1 cellular context compared by ENCODE assay signal in the genomic region with DNA sequence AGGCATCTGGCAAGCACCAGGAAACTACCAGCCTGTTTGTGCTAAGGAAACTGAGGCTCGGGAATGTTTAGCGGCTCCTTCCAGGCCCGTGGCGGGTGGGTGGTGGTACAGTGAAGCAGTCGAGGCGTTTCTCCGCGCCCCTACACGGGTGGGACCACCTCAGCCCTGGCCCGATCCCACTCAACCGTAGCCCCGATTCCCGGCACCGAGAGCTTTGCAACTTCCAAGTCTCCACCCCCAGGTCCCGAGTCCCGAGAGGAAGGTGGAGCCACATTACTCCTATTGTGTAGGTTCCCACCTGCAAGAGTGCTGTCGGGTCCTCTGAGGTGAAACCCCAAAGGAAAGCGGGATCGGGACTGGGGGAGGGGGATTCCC.
TF ChIP-seq lines count a peak whose summit lies in the region.

No MANE protein-coding gene starts in this region.

TF ChIP-seq in HepG2, 621 proteins besides CTCF, POLR2A, EP300 and RAD21 (continues in another document):
- TF ChIP-seq ZNF570 (CRISPR knock-in tag; IDR thresholded peaks at IDR 0.05; ENCODE audit: borderline replicate concordance): no peak
- TF ChIP-seq NR2F2 (IDR thresholded peaks at IDR 0.05; ENCODE audit: borderline replicate concordance, low read depth): no peak
- TF ChIP-seq ZNF7 (CRISPR knock-in tag; IDR thresholded peaks at IDR 0.05): no peak
- TF ChIP-seq NFIC (IDR thresholded peaks at IDR 0.05; ENCODE audit: low read length): 0 out of 2 replicates have a peak, but pooled peaks have one; percentile 16
- no peak for TF ChIP-seq AFF4 (CRISPR knock-in tag; IDR thresholded peaks at IDR 0.05)
- TF ChIP-seq, protein P1, sequence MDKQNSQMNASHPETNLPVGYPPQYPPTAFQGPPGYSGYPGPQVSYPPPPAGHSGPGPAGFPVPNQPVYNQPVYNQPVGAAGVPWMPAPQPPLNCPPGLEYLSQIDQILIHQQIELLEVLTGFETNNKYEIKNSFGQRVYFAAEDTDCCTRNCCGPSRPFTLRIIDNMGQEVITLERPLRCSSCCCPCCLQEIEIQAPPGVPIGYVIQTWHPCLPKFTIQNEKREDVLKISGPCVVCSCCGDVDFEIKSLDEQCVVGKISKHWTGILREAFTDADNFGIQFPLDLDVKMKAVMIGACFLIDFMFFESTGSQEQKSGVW (CRISPR knock-in tag; IDR thresholded peaks at IDR 0.05; ENCODE audit: borderline replicate concordance): no peak
- TF ChIP-seq HOXA5 (CRISPR knock-in tag; IDR thresholded peaks at IDR 0.05): 0 out of 2 replicates have a peak, but pooled peaks have one; percentile 0
- 0 out of 2 replicates have a peak, but pooled peaks have one; percentile 11 for TF ChIP-seq SALL2 (CRISPR knock-in tag; IDR thresholded peaks at IDR 0.05)
- TF ChIP-seq, protein P2, sequence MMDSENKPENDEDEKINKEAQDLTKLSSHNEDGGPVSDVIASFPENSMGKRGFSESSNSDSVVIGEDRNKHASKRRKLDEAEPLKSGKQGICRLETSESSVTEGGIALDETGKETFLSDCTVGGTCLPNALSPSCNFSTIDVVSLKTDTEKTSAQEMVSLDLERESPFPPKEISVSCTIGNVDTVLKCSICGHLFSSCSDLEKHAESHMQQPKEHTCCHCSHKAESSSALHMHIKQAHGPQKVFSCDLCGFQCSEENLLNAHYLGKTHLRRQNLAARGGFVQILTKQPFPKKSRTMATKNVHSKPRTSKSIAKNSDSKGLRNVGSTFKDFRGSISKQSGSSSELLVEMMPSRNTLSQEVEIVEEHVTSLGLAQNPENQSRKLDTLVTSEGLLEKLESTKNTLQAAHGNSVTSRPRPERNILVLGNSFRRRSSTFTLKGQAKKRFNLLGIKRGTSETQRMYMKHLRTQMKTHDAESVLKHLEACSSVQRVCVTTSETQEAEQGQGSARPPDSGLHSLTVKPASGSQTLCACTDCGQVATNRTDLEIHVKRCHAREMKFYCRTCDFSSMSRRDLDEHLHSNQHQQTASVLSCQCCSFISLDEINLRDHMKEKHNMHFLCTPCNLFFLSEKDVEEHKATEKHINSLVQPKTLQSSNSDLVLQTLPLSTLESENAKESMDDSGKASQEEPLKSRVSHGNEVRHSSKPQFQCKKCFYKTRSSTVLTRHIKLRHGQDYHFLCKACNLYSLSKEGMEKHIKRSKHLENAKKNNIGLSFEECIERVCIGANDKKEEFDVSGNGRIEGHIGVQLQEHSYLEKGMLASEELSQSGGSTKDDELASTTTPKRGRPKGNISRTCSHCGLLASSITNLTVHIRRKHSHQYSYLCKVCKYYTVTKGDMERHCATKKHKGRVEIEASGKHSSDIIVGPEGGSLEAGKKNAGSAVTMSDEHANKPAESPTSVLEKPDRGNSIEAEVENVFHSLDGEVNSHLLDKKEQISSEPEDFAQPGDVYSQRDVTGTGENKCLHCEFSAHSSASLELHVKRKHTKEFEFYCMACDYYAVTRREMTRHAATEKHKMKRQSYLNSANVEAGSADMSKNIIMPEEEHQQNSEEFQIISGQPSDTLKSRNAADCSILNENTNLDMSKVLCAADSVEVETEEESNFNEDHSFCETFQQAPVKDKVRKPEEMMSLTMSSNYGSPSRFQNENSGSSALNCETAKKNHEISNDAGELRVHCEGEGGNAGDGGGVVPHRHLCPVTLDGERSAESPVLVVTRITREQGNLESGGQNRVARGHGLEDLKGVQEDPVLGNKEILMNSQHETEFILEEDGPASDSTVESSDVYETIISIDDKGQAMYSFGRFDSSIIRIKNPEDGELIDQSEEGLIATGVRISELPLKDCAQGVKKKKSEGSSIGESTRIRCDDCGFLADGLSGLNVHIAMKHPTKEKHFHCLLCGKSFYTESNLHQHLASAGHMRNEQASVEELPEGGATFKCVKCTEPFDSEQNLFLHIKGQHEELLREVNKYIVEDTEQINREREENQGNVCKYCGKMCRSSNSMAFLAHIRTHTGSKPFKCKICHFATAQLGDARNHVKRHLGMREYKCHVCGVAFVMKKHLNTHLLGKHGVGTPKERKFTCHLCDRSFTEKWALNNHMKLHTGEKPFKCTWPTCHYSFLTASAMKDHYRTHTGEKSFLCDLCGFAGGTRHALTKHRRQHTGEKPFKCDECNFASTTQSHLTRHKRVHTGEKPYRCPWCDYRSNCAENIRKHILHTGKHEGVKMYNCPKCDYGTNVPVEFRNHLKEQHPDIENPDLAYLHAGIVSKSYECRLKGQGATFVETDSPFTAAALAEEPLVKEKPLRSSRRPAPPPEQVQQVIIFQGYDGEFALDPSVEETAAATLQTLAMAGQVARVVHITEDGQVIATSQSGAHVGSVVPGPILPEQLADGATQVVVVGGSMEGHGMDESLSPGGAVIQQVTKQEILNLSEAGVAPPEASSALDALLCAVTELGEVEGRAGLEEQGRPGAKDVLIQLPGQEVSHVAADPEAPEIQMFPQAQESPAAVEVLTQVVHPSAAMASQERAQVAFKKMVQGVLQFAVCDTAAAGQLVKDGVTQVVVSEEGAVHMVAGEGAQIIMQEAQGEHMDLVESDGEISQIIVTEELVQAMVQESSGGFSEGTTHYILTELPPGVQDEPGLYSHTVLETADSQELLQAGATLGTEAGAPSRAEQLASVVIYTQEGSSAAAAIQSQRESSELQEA (CRISPR knock-in tag; IDR thresholded peaks at IDR 0.05; ENCODE audit: not compliant biosample characterization): peak; percentile 27
- TF ChIP-seq KLF6 (CRISPR knock-in tag; IDR thresholded peaks at IDR 0.05): no peak
- no peak for TF ChIP-seq STAT5B (CRISPR knock-in tag; IDR thresholded peaks at IDR 0.05)
- peak; percentile 18; the same call in 1 of the 2 replicates for TF ChIP-seq ARHGAP35 (CRISPR knock-in tag; IDR thresholded peaks at IDR 0.05; ENCODE audit: borderline replicate concordance)
- no peak for TF ChIP-seq ZNF580 (CRISPR knock-in tag; IDR thresholded peaks at IDR 0.05; ENCODE audit: borderline replicate concordance, low read depth)
- TF ChIP-seq HBP1 (CRISPR knock-in tag; IDR thresholded peaks at IDR 0.05; ENCODE audit: low read depth): no peak
- TF ChIP-seq CBFB (CRISPR knock-in tag; IDR thresholded peaks at IDR 0.05): no peak
- TF ChIP-seq, protein P3, sequence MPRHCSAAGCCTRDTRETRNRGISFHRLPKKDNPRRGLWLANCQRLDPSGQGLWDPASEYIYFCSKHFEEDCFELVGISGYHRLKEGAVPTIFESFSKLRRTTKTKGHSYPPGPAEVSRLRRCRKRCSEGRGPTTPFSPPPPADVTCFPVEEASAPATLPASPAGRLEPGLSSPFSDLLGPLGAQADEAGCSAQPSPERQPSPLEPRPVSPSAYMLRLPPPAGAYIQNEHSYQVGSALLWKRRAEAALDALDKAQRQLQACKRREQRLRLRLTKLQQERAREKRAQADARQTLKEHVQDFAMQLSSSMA (CRISPR knock-in tag; IDR thresholded peaks at IDR 0.05): 0 out of 2 replicates have a peak, but pooled peaks have one; percentile 34
- no peak for TF ChIP-seq NFE2L2 (IDR thresholded peaks at IDR 0.05; ENCODE audit: low read length)
- TF ChIP-seq, protein P4, sequence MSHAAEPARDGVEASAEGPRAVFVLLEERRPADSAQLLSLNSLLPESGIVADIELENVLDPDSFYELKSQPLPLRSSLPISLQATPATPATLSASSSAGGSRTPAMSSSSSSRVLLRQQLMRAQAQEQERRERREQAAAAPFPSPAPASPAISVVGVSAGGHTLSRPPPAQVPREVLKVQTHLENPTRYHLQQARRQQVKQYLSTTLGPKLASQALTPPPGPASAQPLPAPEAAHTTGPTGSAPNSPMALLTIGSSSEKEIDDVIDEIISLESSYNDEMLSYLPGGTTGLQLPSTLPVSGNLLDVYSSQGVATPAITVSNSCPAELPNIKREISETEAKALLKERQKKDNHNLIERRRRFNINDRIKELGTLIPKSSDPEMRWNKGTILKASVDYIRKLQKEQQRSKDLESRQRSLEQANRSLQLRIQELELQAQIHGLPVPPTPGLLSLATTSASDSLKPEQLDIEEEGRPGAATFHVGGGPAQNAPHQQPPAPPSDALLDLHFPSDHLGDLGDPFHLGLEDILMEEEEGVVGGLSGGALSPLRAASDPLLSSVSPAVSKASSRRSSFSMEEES (CRISPR knock-in tag; IDR thresholded peaks at IDR 0.05): 0 out of 2 replicates have a peak, but pooled peaks have one; percentile 33
- no peak for TF ChIP-seq GATAD1 (CRISPR knock-in tag; IDR thresholded peaks at IDR 0.05)
- TF ChIP-seq ZNF503 (CRISPR knock-in tag; IDR thresholded peaks at IDR 0.05): no peak
- no peak for TF ChIP-seq GATAD2A (CRISPR knock-in tag; IDR thresholded peaks at IDR 0.05)
- TF ChIP-seq RBM22 (optimal IDR thresholded peaks at IDR 0.05; ENCODE audit: low read length): no peak
- TF ChIP-seq EED (CRISPR knock-in tag; IDR thresholded peaks at IDR 0.05): peak; percentile 86
- TF ChIP-seq, protein P5, sequence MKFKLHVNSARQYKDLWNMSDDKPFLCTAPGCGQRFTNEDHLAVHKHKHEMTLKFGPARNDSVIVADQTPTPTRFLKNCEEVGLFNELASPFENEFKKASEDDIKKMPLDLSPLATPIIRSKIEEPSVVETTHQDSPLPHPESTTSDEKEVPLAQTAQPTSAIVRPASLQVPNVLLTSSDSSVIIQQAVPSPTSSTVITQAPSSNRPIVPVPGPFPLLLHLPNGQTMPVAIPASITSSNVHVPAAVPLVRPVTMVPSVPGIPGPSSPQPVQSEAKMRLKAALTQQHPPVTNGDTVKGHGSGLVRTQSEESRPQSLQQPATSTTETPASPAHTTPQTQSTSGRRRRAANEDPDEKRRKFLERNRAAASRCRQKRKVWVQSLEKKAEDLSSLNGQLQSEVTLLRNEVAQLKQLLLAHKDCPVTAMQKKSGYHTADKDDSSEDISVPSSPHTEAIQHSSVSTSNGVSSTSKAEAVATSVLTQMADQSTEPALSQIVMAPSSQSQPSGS (CRISPR knock-in tag; IDR thresholded peaks at IDR 0.05): no peak
- TF ChIP-seq DMAP1 (CRISPR knock-in tag; IDR thresholded peaks at IDR 0.05): no peak
- no peak for TF ChIP-seq KDM6A (CRISPR knock-in tag; IDR thresholded peaks at IDR 0.05; ENCODE audit: low read depth)
- no peak for TF ChIP-seq SP4 (CRISPR knock-in tag; IDR thresholded peaks at IDR 0.05)
- TF ChIP-seq, protein P6, sequence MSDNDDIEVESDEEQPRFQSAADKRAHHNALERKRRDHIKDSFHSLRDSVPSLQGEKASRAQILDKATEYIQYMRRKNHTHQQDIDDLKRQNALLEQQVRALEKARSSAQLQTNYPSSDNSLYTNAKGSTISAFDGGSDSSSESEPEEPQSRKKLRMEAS (IDR thresholded peaks at IDR 0.05): no peak
- TF ChIP-seq MTA1 (CRISPR knock-in tag; IDR thresholded peaks at IDR 0.05; ENCODE audit: borderline replicate concordance): peak; percentile 52; the same call in 1 of the 2 replicates
